Comparison of ENCODE assay signal across 9 cellular contexts in genomic region chr3:100103558-100104441, GRCh38. TPM values are rescaled to one million over a fixed set of nuclear protein-coding genes. Genes with fewer than 3 reads are reported as not detected.
DNase-seq lines count a peak whose midpoint lies in the region; ATAC-seq and TF ChIP-seq lines count a peak whose summit lies in the region.
"Had no signal": no experiment of that assay in that cellular context is flagged by ENCODE, and none has a peak within 500 bp of the region (broad histone marks: within the 10 kb centered on the region; RNA-seq: fewer than 3 reads in every experiment).

No MANE protein-coding gene starts in this region.

- peaks cover 36% of the 10 kb centered on the region for H3K4me1 Mint-ChIP-seq in activated CD4-positive, alpha-beta T cell treated with anti-CD3 and anti-CD28 coated beads, Interleukin-2, amount 10 ng/mL, durations not matched to agents 7 days and 5 days

- no peaks in the 10 kb centered on the region for H3K27me3 Mint-ChIP-seq in activated CD4-positive, alpha-beta T cell treated with anti-CD3 and anti-CD28 coated beads, Interleukin-2, amount 10 ng/mL, durations not matched to agents 7 days and 5 days
- H3K27me3 Mint-ChIP-seq: CD4-positive, CD25-positive, alpha-beta regulatory T cell had no signal

- H3K4me2 ChIP-seq in fibroblast of lung (ENCODE audit: extremely low read depth, insufficient read depth, low read length): no peak overlapping the region

- no peak for TF ChIP-seq CTCF in fibroblast of lung (conservative IDR thresholded peaks at IDR 0.05 in 1 of 2, IDR thresholded peaks at IDR 0.05 in 1 of 2; ENCODE audit: low read depth in 1 of 2, low read length in 2 of 2)

- H3K79me2 ChIP-seq in fibroblast of lung (ENCODE audit: control insufficient read depth, insufficient read depth, low read length): no peaks in the 10 kb centered on the region

- 26 to 37% methylated on average over 4 of the region's 4 CpGs for WGBS in aorta, 2 donors

- H3K4me1 ChIP-seq in fibroblast of lung (ENCODE audit: control insufficient read depth, extremely low read depth, insufficient read depth, low read length) (peaks cover 8% of the 10 kb centered on the region), aorta (ENCODE audit: control insufficient read depth in 1 of 2, insufficient read depth in 2 of 2, low read length in 2 of 2) (peaks cover 10 to 14% of the 10 kb centered on the region in 2 donors)

- no peak overlapping the region for H3K4me3 ChIP-seq in fibroblast of lung (replicated peaks in 1 of 4; ENCODE audit: control extremely low read depth in 1 of 4, insufficient read depth in 1 of 4, low read depth in 3 of 4, low read length in 4 of 4)
- no peak overlapping the region for H3K4me3 ChIP-seq in aorta (ENCODE audit: low read length in 2 of 2)

- H3K36me3 ChIP-seq in fibroblast of lung (ENCODE audit: control insufficient read depth, insufficient read depth, low read length) (no peaks in the 10 kb centered on the region), aorta (ENCODE audit: control insufficient read depth in 1 of 2, insufficient read depth in 2 of 2, low read length in 1 of 2) (no peaks in the 10 kb centered on the region)

- ATAC-seq in HG02623 (IDR thresholded peaks at IDR 0.05; ENCODE audit: unreplicated experiment) (peak; percentile 80), aorta (ENCODE audit: low FRiP score) (peak; percentile 41)

- CTCF ChIA-PET in activated CD4-positive, alpha-beta T cell treated with anti-CD3 and anti-CD28 coated beads, Interleukin-2, amount 10 ng/mL, durations not matched to agents 7 days and 5 days (lab: Charles Lee): interaction anchor here (0.8 to 4.0 kb wide), 5 partner anchors 12 to 102 kb away, joined by 3 to 25 read pairs (median 3); no protein-coding TSS in a partner anchor

- POLR2A ChIA-PET in activated CD4-positive, alpha-beta T cell treated with anti-CD3 and anti-CD28 coated beads, Interleukin-2, amount 10 ng/mL, durations not matched to agents 7 days and 5 days (lab: Charles Lee): no interaction called here

- H3K27me3 ChIP-seq in fibroblast of lung (ENCODE audit: control insufficient read depth, insufficient read depth, low read length) (no peaks in the 10 kb centered on the region), aorta (ENCODE audit: control insufficient read depth in 1 of 2, insufficient read depth in 2 of 2, low read length in 1 of 2) (no peaks in the 10 kb centered on the region)

- H3K9ac ChIP-seq in fibroblast of lung (ENCODE audit: insufficient read depth, low read length): no peak overlapping the region

- intact Hi-C loops in aorta (cut with DNase I): loop anchor here in 1 of 2 donors (5.0 kb wide), 1 partner anchor 59 kb away; no protein-coding TSS in a partner anchor

- H3K4me3 Mint-ChIP-seq in activated CD4-positive, alpha-beta T cell treated with anti-CD3 and anti-CD28 coated beads, Interleukin-2, amount 10 ng/mL, durations not matched to agents 7 days and 5 days: no peak overlapping the region
- H3K4me3 Mint-ChIP-seq: CD4-positive, CD25-positive, alpha-beta regulatory T cell had no signal

- H2AFZ ChIP-seq in fibroblast of lung (ENCODE audit: low read length): no peak overlapping the region

- no peak for DNase-seq in activated CD4-positive, alpha-beta T cell treated with anti-CD3 and anti-CD28 coated beads, Interleukin-2, amount 10 ng/mL, durations not matched to agents 7 days and 5 days
- DNase-seq in activated CD4-positive, alpha-beta T cell treated with anti-CD3 and anti-CD28 coated beads for 1 hour: no peak
- DNase-seq in NCI-H1105 (lab: John Stamatoyannopoulos, UW): peak; percentile 28
- DNase-seq in fibroblast of lung (ENCODE audit: low read depth in 2 of 2): peak; percentile 89 to 90
- no peak for DNase-seq in aorta
- DNase-seq in midbrain (lab: John Stamatoyannopoulos, UW): no peak
- DNase-seq in NCI-H2107 (lab: John Stamatoyannopoulos, UW): no peak
- DNase-seq: CD4-positive, CD25-positive, alpha-beta regulatory T cell had no signal

- peaks cover 23% of the 10 kb centered on the region for H3K36me3 Mint-ChIP-seq in activated CD4-positive, alpha-beta T cell treated with anti-CD3 and anti-CD28 coated beads, Interleukin-2, amount 10 ng/mL, durations not matched to agents 7 days and 5 days (ENCODE audit: low read depth)

- H3K9me3 ChIP-seq in fibroblast of lung (ENCODE audit: control insufficient read depth, insufficient read depth, low read depth, low read length) (no peaks in the 10 kb centered on the region), aorta (ENCODE audit: control insufficient read depth, low read length) (no peaks in the 10 kb centered on the region)

- peaks cover 8% of the 10 kb centered on the region for H3K9me3 Mint-ChIP-seq in activated CD4-positive, alpha-beta T cell treated with anti-CD3 and anti-CD28 coated beads, Interleukin-2, amount 10 ng/mL, durations not matched to agents 7 days and 5 days

- H3K27ac ChIP-seq in fibroblast of lung (ENCODE audit: insufficient read depth, low read length) (no peak overlapping the region), aorta (ENCODE audit: low read depth in 1 of 2, low read length in 2 of 2) (peak overlapping the region; percentile 59 to 87)

- no peaks in the 10 kb centered on the region for H4K20me1 ChIP-seq in fibroblast of lung (ENCODE audit: control insufficient read depth, extremely low read depth, insufficient read depth, low read length)

- H3K27ac Mint-ChIP-seq in activated CD4-positive, alpha-beta T cell treated with anti-CD3 and anti-CD28 coated beads, Interleukin-2, amount 10 ng/mL, durations not matched to agents 7 days and 5 days: peak overlapping the region; percentile 14

RNA-seq across cellular contexts. Expression of gene FILIP1L, which starts 10.5 kb away (rescaled TPM):
- under 1 TPM; 0.25 to 0.44 TPM for total RNA-seq in activated CD4-positive, alpha-beta T cell treated with anti-CD3 and anti-CD28 coated beads, Interleukin-2, amount 10 ng/mL, durations not matched to agents 7 days and 5 days
- 71.4 and 92.8 TPM in 2 replicates for total RNA-seq in fibroblast of lung
- polyA plus RNA-seq in fibroblast of lung: 64.5 and 126 TPM in 2 replicates
- polyA plus RNA-seq in fibroblast of lung (2012): 48.9 and 97.7 TPM in 2 replicates
- polyA minus RNA-seq in fibroblast of lung (ENCODE audit: low replicate concordance): 23.0 and 39.7 TPM in 2 replicates
- 100 to 1,000 TPM; 332 to 861 TPM for total RNA-seq in aorta
- polyA plus RNA-seq in aorta: 100 to 1,000 TPM; 168 to 170 TPM

Comparison
In these comparisons a context has a peak if more than half of its experiments do, and no peak if none do; other contexts are left out.
1. DNase-seq: peak in NCI-H1105 (single experiment) and fibroblast of lung (2 of 2); none in activated CD4-positive, alpha-beta T cell treated with anti-CD3 and anti-CD28 coated beads, Interleukin-2, amount 10 ng/mL, durations not matched to agents 7 days and 5 days (single experiment), activated CD4-positive, alpha-beta T cell treated with anti-CD3 and anti-CD28 coated beads for 1 hour (single experiment), aorta (0 of 2), midbrain (single experiment) and NCI-H2107 (single experiment).
2. RNA of gene FILIP1L, which starts 10.5 kb away (total RNA-seq): 332 to 861 TPM in aorta and 71.4 to 92.8 TPM in fibroblast of lung; 0.25 to 0.44 TPM in activated CD4-positive, alpha-beta T cell treated with anti-CD3 and anti-CD28 coated beads, Interleukin-2, amount 10 ng/mL, durations not matched to agents 7 days and 5 days; every median in the first group is over 10 times any median in the second.